In genomic region chr16:73048292-73049050, GRCh38 we compare ENCODE assay signal across 8 cellular contexts. TPM values are rescaled to one million over a fixed set of nuclear protein-coding genes. Genes with fewer than 3 reads are reported as not detected.
DNase-seq lines count a peak whose midpoint lies in the region; ATAC-seq and TF ChIP-seq lines count a peak whose summit lies in the region.

No MANE protein-coding gene starts in this region.

- H3K27ac Mint-ChIP-seq in neural crest cell (ENCODE audit: unreplicated experiment) = peak overlapping the region; percentile 95
- H3K27ac Mint-ChIP-seq in effector memory CD8-positive, alpha-beta T cell = no peak overlapping the region

- no peak for TF ChIP-seq POLR2A in esophagus squamous epithelium (IDR thresholded peaks at IDR 0.05)

- H3K4me1 Mint-ChIP-seq in neural crest cell = peaks cover 38% of the 10 kb centered on the region
- H3K4me1 Mint-ChIP-seq in effector memory CD8-positive, alpha-beta T cell (ENCODE audit: low read depth in 2 of 2) = no peaks in the 10 kb centered on the region

- peaks cover 13% of the 10 kb centered on the region; the same call in 1 of the 2 replicates for H4K20me1 ChIP-seq in OCI-LY3 (ENCODE audit: insufficient read depth, low read length)

- intact Hi-C loops in esophagus squamous epithelium (cut with DNase I) = loop anchor here (10.0 kb wide), 1 partner anchor 214 kb away; no protein-coding TSS in a partner anchor

- H3K4me2 ChIP-seq in OCI-LY3 (ENCODE audit: low read length) = peak overlapping the region; percentile 99

- H3K9me3 ChIP-seq in OCI-LY3 (ENCODE audit: insufficient read depth, low read length) (no peaks in the 10 kb centered on the region), esophagus squamous epithelium (no peaks in the 10 kb centered on the region)

- H3K36me3 ChIP-seq in OCI-LY3 (replicated peaks; ENCODE audit: low read depth, low read length) (no peaks in the 10 kb centered on the region), esophagus squamous epithelium (no peaks in the 10 kb centered on the region)

- TF ChIP-seq CTCF in OCI-LY3 (IDR thresholded peaks at IDR 0.05; ENCODE audit: low read depth, low read length) (peak; percentile 17; the same call in 1 of the 2 replicates), esophagus squamous epithelium (IDR thresholded peaks at IDR 0.05) (peak in 1 of 6 experiments; percentile 16), neural crest cell (conservative IDR thresholded peaks at IDR 0.05) (no peak)

- H3K36me3 Mint-ChIP-seq in neural crest cell (ENCODE audit: low read depth) = no peaks in the 10 kb centered on the region
- H3K36me3 Mint-ChIP-seq in effector memory CD8-positive, alpha-beta T cell (ENCODE audit: insufficient read depth) = no peaks in the 10 kb centered on the region

- no peaks in the 10 kb centered on the region for H3K27me3 Mint-ChIP-seq in neural crest cell (ENCODE audit: low read depth)
- peaks cover 18 to 38% of the 10 kb centered on the region in 2 donors for H3K27me3 Mint-ChIP-seq in effector memory CD8-positive, alpha-beta T cell

- H3K9me3 Mint-ChIP-seq in neural crest cell = no peaks in the 10 kb centered on the region
- no peaks in the 10 kb centered on the region for H3K9me3 Mint-ChIP-seq in effector memory CD8-positive, alpha-beta T cell

- H3K4me3 ChIP-seq in OCI-LY3 (ENCODE audit: low read length) (peak overlapping the region; percentile 94), esophagus squamous epithelium (peak overlapping the region; percentile 71 to 91 (median 76))

- H3K9ac ChIP-seq in OCI-LY3 (ENCODE audit: low read length) = peak overlapping the region; percentile 89

- WGBS in esophagus squamous epithelium, 2 donors = 29 to 35% methylated on average over 11 to 14 of the region's 56 CpGs

- peak overlapping the region; percentile 31; the same call in 1 of the 2 replicates for H3K27ac ChIP-seq in OCI-LY3 (ENCODE audit: low read length)
- H3K27ac ChIP-seq in esophagus squamous epithelium = peak overlapping the region; percentile 77 to 96 (median 92)

- H3K4me1 ChIP-seq in OCI-LY3 (ENCODE audit: low read length) (peaks cover 36% of the 10 kb centered on the region), esophagus squamous epithelium (peaks cover 10 to 85% (median 31%) of the 10 kb centered on the region in 3 donors)

- peak; percentile 16 for ATAC-seq in GM19452 (IDR thresholded peaks at IDR 0.05; ENCODE audit: unreplicated experiment)
- no peak for ATAC-seq in effector memory CD8-positive, alpha-beta T cell (replicated peaks)

- H3K79me2 ChIP-seq in OCI-LY3 (ENCODE audit: low read length) = peaks cover 16% of the 10 kb centered on the region

- H3K4me3 Mint-ChIP-seq in neural crest cell = peak overlapping the region; percentile 78
- no peak overlapping the region for H3K4me3 Mint-ChIP-seq in effector memory CD8-positive, alpha-beta T cell

- H3K27me3 ChIP-seq in OCI-LY3 (ENCODE audit: low read depth, low read length) = peaks cover 3% of the 10 kb centered on the region; the same call in 1 of the 2 replicates
- no peaks in the 10 kb centered on the region for H3K27me3 ChIP-seq in esophagus squamous epithelium

- peak; percentile 39 for DNase-seq in A172 (ENCODE audit: low spot score)
- no peak for DNase-seq in esophagus squamous epithelium (lab: John Stamatoyannopoulos, UW)
- DNase-seq in neural crest cell (ENCODE audit: low read depth, low spot score) = peak; percentile 79
- no peak for DNase-seq in effector memory CD8-positive, alpha-beta T cell
- DNase-seq in stimulated activated CD4-positive, alpha-beta T cell treated with anti-CD3 and anti-CD28 coated beads, Interleukin-2, amount 100 ng/mL, for 48 hours = no peak
- no peak for DNase-seq in iPS-NIHi11 (ENCODE audit: low spot score)

- H2AFZ ChIP-seq in OCI-LY3 (ENCODE audit: low read depth, low read length) = peak overlapping the region; percentile 40; the same call in 1 of the 2 replicates

RNA-seq across cellular contexts. Expression of gene ZFHX3, which starts 0.5 kb away (rescaled TPM):
- total RNA-seq in A172 (2014; rRNA removed; shearing (Covaris generic)) = 2.4 and 2.5 TPM in 2 replicates
- total RNA-seq in esophagus squamous epithelium = 10 to 100 TPM in 1 of 4 donors, 1 to 10 TPM in 3; 3.5 to 12.8 (median 4.5) TPM
- total RNA-seq in neural crest cell = 40.1 and 46.0 TPM in 2 replicates

Comparison
In these comparisons a context has a peak if more than half of its experiments do, and no peak if none do; other contexts are left out.
1. DNase-seq: peak in A172 (single experiment) and neural crest cell (single experiment); none in esophagus squamous epithelium (single experiment), effector memory CD8-positive, alpha-beta T cell (0 of 3), stimulated activated CD4-positive, alpha-beta T cell treated with anti-CD3 and anti-CD28 coated beads, Interleukin-2, amount 100 ng/mL, for 48 hours (0 of 2) and iPS-NIHi11 (single experiment).